ENCODE assay signal across 18 cellular contexts in genomic region chr12:49560695-49561094, GRCh38. TPM values are rescaled to one million over a fixed set of nuclear protein-coding genes. Genes with fewer than 3 reads are reported as not detected.
DNase-seq lines count a peak whose midpoint lies in the region; ATAC-seq and TF ChIP-seq lines count a peak whose summit lies in the region.
"Had no signal": no experiment of that assay in that cellular context is flagged by ENCODE, and none has a peak within 500 bp of the region (broad histone marks: within the 10 kb centered on the region; RNA-seq: fewer than 3 reads in every experiment).

No MANE protein-coding gene starts in this region.

- peaks cover 44% of the 10 kb centered on the region for H3K4me1 Mint-ChIP-seq in activated CD8-positive, alpha-beta memory T cell treated with anti-CD3 and anti-CD28 coated beads, Interleukin-2, amount 10 ng/mL, durations not matched to agents 7 days and 5 days
- H3K4me1 Mint-ChIP-seq in activated CD8-positive, alpha-beta T cell treated with anti-CD3 and anti-CD28 coated beads for 36 hours (ENCODE audit: low read depth) = peaks cover 41% of the 10 kb centered on the region
- peaks cover 11 to 26% of the 10 kb centered on the region in 2 donors for H3K4me1 Mint-ChIP-seq in effector memory CD8-positive, alpha-beta T cell (ENCODE audit: low read depth in 2 of 2)
- peaks cover 12 to 25% of the 10 kb centered on the region in 2 donors for H3K4me1 Mint-ChIP-seq in stimulated activated naive B cell treated with anti-CD40 and anti-IgM and Interleukin-4, amounts not matched to agents 10 μg/mL and 1 μg/mL and 100 μg/mL, for 72 hours
- H3K4me1 Mint-ChIP-seq in osteocyte (ENCODE audit: unreplicated experiment) = peaks cover 2% of the 10 kb centered on the region

- TF ChIP-seq EP300 in esophagus muscularis mucosa (IDR thresholded peaks at IDR 0.05) = no peak

- no peaks in the 10 kb centered on the region for H3K9me3 Mint-ChIP-seq in activated CD8-positive, alpha-beta memory T cell treated with anti-CD3 and anti-CD28 coated beads, Interleukin-2, amount 10 ng/mL, durations not matched to agents 7 days and 5 days (ENCODE audit: low read depth)
- H3K9me3 Mint-ChIP-seq in activated CD8-positive, alpha-beta T cell treated with anti-CD3 and anti-CD28 coated beads for 36 hours = no peaks in the 10 kb centered on the region
- no peaks in the 10 kb centered on the region for H3K9me3 Mint-ChIP-seq in effector memory CD8-positive, alpha-beta T cell
- no peaks in the 10 kb centered on the region for H3K9me3 Mint-ChIP-seq in stimulated activated naive B cell treated with anti-CD40 and anti-IgM and Interleukin-4, amounts not matched to agents 10 μg/mL and 1 μg/mL and 100 μg/mL, for 72 hours
- H3K9me3 Mint-ChIP-seq in osteocyte (ENCODE audit: unreplicated experiment) = no peaks in the 10 kb centered on the region
- H3K9me3 Mint-ChIP-seq: CD4-positive, CD25-positive, alpha-beta regulatory T cell had no signal

- H3K27ac Mint-ChIP-seq in activated CD8-positive, alpha-beta memory T cell treated with anti-CD3 and anti-CD28 coated beads, Interleukin-2, amount 10 ng/mL, durations not matched to agents 7 days and 5 days = peak overlapping the region; percentile 4
- peak overlapping the region; percentile 70 for H3K27ac Mint-ChIP-seq in activated CD8-positive, alpha-beta T cell treated with anti-CD3 and anti-CD28 coated beads for 36 hours
- peak overlapping the region; percentile 13 to 57 for H3K27ac Mint-ChIP-seq in effector memory CD8-positive, alpha-beta T cell
- peak overlapping the region; percentile 47 for H3K27ac Mint-ChIP-seq in stimulated activated naive B cell treated with anti-CD40 and anti-IgM and Interleukin-4, amounts not matched to agents 10 μg/mL and 1 μg/mL and 100 μg/mL, for 72 hours
- H3K27ac Mint-ChIP-seq in osteocyte (ENCODE audit: unreplicated experiment) = no peak overlapping the region

- H3K4me3 ChIP-seq in esophagus muscularis mucosa = no peak overlapping the region
- H3K4me3 ChIP-seq: Peyer's patch had no signal

- no peak for DNase-seq in activated CD8-positive, alpha-beta memory T cell treated with anti-CD3 and anti-CD28 coated beads, Interleukin-2, amount 10 ng/mL, durations not matched to agents 7 days and 5 days
- DNase-seq in activated CD8-positive, alpha-beta memory T cell treated with anti-CD3 and anti-CD28 coated beads, Interleukin-2, amount 50 U/mL, for 48 hours = no peak
- peak; percentile 57 for DNase-seq in activated CD8-positive, alpha-beta T cell treated with anti-CD3 and anti-CD28 coated beads for 36 hours
- no peak for DNase-seq in effector memory CD8-positive, alpha-beta T cell
- DNase-seq in stimulated activated naive B cell treated with anti-CD40 and anti-IgM and Interleukin-4, amounts not matched to agents 10 μg/mL and 1 μg/mL and 100 μg/mL, for 72 hours = no peak
- DNase-seq in esophagus muscularis mucosa (ENCODE audit: extremely low spot score) = no peak
- no peak for DNase-seq in HuH-7 (ENCODE audit: low spot score)
- DNase-seq in osteocyte (ENCODE audit: extremely low spot score, unreplicated experiment) = no peak
- DNase-seq: BE2C; Caco-2; CD4-positive, CD25-positive, alpha-beta regulatory T cell; GF-D8; GOT3; MM.1S; NCI-H1105; NCI-H1694; NK-92 treated with Interleukin-12 subunit alpha and Interleukin-12 subunit beta, amount 100 ng/mL, for 24 hours; Peyer's patch had no signal

- peaks cover under 1 to 7% (median 2%) of the 10 kb centered on the region in 4 donors for H3K4me1 ChIP-seq in esophagus muscularis mucosa
- H3K4me1 ChIP-seq: BE2C, Caco-2, Peyer's patch had no signal

- H3K36me3 ChIP-seq in esophagus muscularis mucosa = peaks cover 74 to 100% (median 94%) of the 10 kb centered on the region in 4 donors

- no peaks in the 10 kb centered on the region for H3K9me3 ChIP-seq in esophagus muscularis mucosa
- H3K9me3 ChIP-seq: BE2C, Caco-2, Peyer's patch had no signal

- POLR2A ChIA-PET in activated CD8-positive, alpha-beta T cell treated with anti-CD3 and anti-CD28 coated beads for 36 hours (lab: Charles Lee) = interaction anchor here (1.1 to 3.4 kb wide), 4 partner anchors 10 to 59 kb away, joined by 3 to 17 read pairs (median 5); partner anchors contain the start of gene KCNH3

- H3K27me3 Mint-ChIP-seq in activated CD8-positive, alpha-beta memory T cell treated with anti-CD3 and anti-CD28 coated beads, Interleukin-2, amount 10 ng/mL, durations not matched to agents 7 days and 5 days = no peaks in the 10 kb centered on the region
- no peaks in the 10 kb centered on the region for H3K27me3 Mint-ChIP-seq in activated CD8-positive, alpha-beta T cell treated with anti-CD3 and anti-CD28 coated beads for 36 hours
- no peaks in the 10 kb centered on the region for H3K27me3 Mint-ChIP-seq in effector memory CD8-positive, alpha-beta T cell
- no peaks in the 10 kb centered on the region for H3K27me3 Mint-ChIP-seq in stimulated activated naive B cell treated with anti-CD40 and anti-IgM and Interleukin-4, amounts not matched to agents 10 μg/mL and 1 μg/mL and 100 μg/mL, for 72 hours
- no peaks in the 10 kb centered on the region for H3K27me3 Mint-ChIP-seq in osteocyte (ENCODE audit: unreplicated experiment)
- H3K27me3 Mint-ChIP-seq: CD4-positive, CD25-positive, alpha-beta regulatory T cell had no signal

- ATAC-seq in activated CD8-positive, alpha-beta memory T cell treated with anti-CD3 and anti-CD28 coated beads, Interleukin-2, amount 10 ng/mL, durations not matched to agents 7 days and 5 days = no peak
- ATAC-seq in activated CD8-positive, alpha-beta T cell treated with anti-CD3 and anti-CD28 coated beads for 36 hours = peak; percentile 60
- no peak for ATAC-seq in effector memory CD8-positive, alpha-beta T cell (replicated peaks)
- no peak for ATAC-seq in stimulated activated naive B cell treated with anti-CD40 and anti-IgM and Interleukin-4, amounts not matched to agents 10 μg/mL and 1 μg/mL and 100 μg/mL, for 72 hours (replicated peaks)

- 86% methylated on average over 7 of the region's 7 CpGs for WGBS in esophagus muscularis mucosa

- no peak overlapping the region for H3K4me3 Mint-ChIP-seq in activated CD8-positive, alpha-beta memory T cell treated with anti-CD3 and anti-CD28 coated beads, Interleukin-2, amount 10 ng/mL, durations not matched to agents 7 days and 5 days
- H3K4me3 Mint-ChIP-seq in activated CD8-positive, alpha-beta T cell treated with anti-CD3 and anti-CD28 coated beads for 36 hours = no peak overlapping the region
- no peak overlapping the region for H3K4me3 Mint-ChIP-seq in effector memory CD8-positive, alpha-beta T cell
- no peak overlapping the region for H3K4me3 Mint-ChIP-seq in stimulated activated naive B cell treated with anti-CD40 and anti-IgM and Interleukin-4, amounts not matched to agents 10 μg/mL and 1 μg/mL and 100 μg/mL, for 72 hours
- H3K4me3 Mint-ChIP-seq in osteocyte (ENCODE audit: unreplicated experiment) = no peak overlapping the region
- H3K4me3 Mint-ChIP-seq: CD4-positive, CD25-positive, alpha-beta regulatory T cell had no signal

- peaks cover 33% of the 10 kb centered on the region for H3K36me3 Mint-ChIP-seq in activated CD8-positive, alpha-beta memory T cell treated with anti-CD3 and anti-CD28 coated beads, Interleukin-2, amount 10 ng/mL, durations not matched to agents 7 days and 5 days
- H3K36me3 Mint-ChIP-seq in activated CD8-positive, alpha-beta T cell treated with anti-CD3 and anti-CD28 coated beads for 36 hours (ENCODE audit: low read depth) = peaks cover 38% of the 10 kb centered on the region
- peaks cover 49% of the 10 kb centered on the region for H3K36me3 Mint-ChIP-seq in effector memory CD8-positive, alpha-beta T cell (ENCODE audit: insufficient read depth)
- peaks cover 58 to 68% of the 10 kb centered on the region in 2 donors for H3K36me3 Mint-ChIP-seq in stimulated activated naive B cell treated with anti-CD40 and anti-IgM and Interleukin-4, amounts not matched to agents 10 μg/mL and 1 μg/mL and 100 μg/mL, for 72 hours
- H3K36me3 Mint-ChIP-seq in osteocyte (ENCODE audit: unreplicated experiment) = peaks cover 39% of the 10 kb centered on the region

- TF ChIP-seq CTCF in activated CD8-positive, alpha-beta T cell treated with anti-CD3 and anti-CD28 coated beads for 36 hours (IDR thresholded peaks at IDR 0.05) = no peak
- no peak for TF ChIP-seq CTCF in esophagus muscularis mucosa (IDR thresholded peaks at IDR 0.05)
- no peak for TF ChIP-seq CTCF in osteocyte (IDR thresholded peaks at IDR 0.05)

- intact Hi-C loops in activated CD8-positive, alpha-beta T cell treated with anti-CD3 and anti-CD28 coated beads for 36 hours (cut with micrococcal nuclease) = no loop called here
- intact Hi-C loops in esophagus muscularis mucosa (cut with DNase I) = no loop called here

- H3K27me3 ChIP-seq in esophagus muscularis mucosa = no peaks in the 10 kb centered on the region
- H3K27me3 ChIP-seq: BE2C, Peyer's patch had no signal

- no peak overlapping the region for H3K27ac ChIP-seq in esophagus muscularis mucosa (replicated peaks in 1 of 4)
- H3K27ac ChIP-seq: Peyer's patch had no signal

- no peak for TF ChIP-seq POLR2A in esophagus muscularis mucosa (IDR thresholded peaks at IDR 0.05; ENCODE audit: low read depth)

- CTCF ChIA-PET in activated CD8-positive, alpha-beta memory T cell treated with anti-CD3 and anti-CD28 coated beads, Interleukin-2, amount 10 ng/mL, durations not matched to agents 7 days and 5 days (lab: Charles Lee) = interaction anchor here (0.7 to 8.2 kb wide), 5 partner anchors 7 to 201 kb away, joined by 3 to 56 read pairs (median 3); no protein-coding TSS in a partner anchor
- CTCF ChIA-PET in activated CD8-positive, alpha-beta T cell treated with anti-CD3 and anti-CD28 coated beads for 36 hours (lab: Charles Lee) = interaction anchor here (0.8 to 3.2 kb wide), 6 partner anchors 8 to 75 kb away, joined by 3 to 17 read pairs (median 4); no protein-coding TSS in a partner anchor

RNA-seq across cellular contexts. Expression of gene MCRS1, which starts 7.2 kb away (rescaled TPM):
- 10 to 100 TPM; 70.1 to 72.1 TPM for total RNA-seq in activated CD8-positive, alpha-beta memory T cell treated with anti-CD3 and anti-CD28 coated beads, Interleukin-2, amount 10 ng/mL, durations not matched to agents 7 days and 5 days
- 10 to 100 TPM; 57.1 to 61.1 TPM for total RNA-seq in activated CD8-positive, alpha-beta T cell treated with anti-CD3 and anti-CD28 coated beads for 36 hours
- total RNA-seq in esophagus muscularis mucosa = 10 to 100 TPM; 43.7 to 71.9 (median 56.4) TPM
- total RNA-seq in osteocyte = 61.6 and 69.3 TPM in 2 replicates

RNA-seq across cellular contexts. Expression of gene KCNH3, which starts 21.9 kb away (rescaled TPM):
- 1 to 10 TPM; 1.1 to 1.2 TPM for total RNA-seq in activated CD8-positive, alpha-beta memory T cell treated with anti-CD3 and anti-CD28 coated beads, Interleukin-2, amount 10 ng/mL, durations not matched to agents 7 days and 5 days
- total RNA-seq in activated CD8-positive, alpha-beta T cell treated with anti-CD3 and anti-CD28 coated beads for 36 hours = 1 to 10 TPM; 8.0 to 9.1 TPM
- under 1 TPM in 3 of 4 donors, not detected in 1; 0.34 to 0.66 (median 0.65) TPM for total RNA-seq in esophagus muscularis mucosa
- total RNA-seq in osteocyte = 0.35 TPM in 1 of 2 replicates, not detected in the other

RNA-seq across cellular contexts. Expression of gene FAM186B, which starts 44.7 kb away (rescaled TPM):
- not detected for total RNA-seq in activated CD8-positive, alpha-beta memory T cell treated with anti-CD3 and anti-CD28 coated beads, Interleukin-2, amount 10 ng/mL, durations not matched to agents 7 days and 5 days
- total RNA-seq in activated CD8-positive, alpha-beta T cell treated with anti-CD3 and anti-CD28 coated beads for 36 hours = not detected
- total RNA-seq in esophagus muscularis mucosa = under 1 TPM; under 0.01 to 0.46 (median 0.21) TPM
- 0.30 and 0.50 TPM in 2 replicates for total RNA-seq in osteocyte
- total RNA-seq: CD4-positive, CD25-positive, alpha-beta regulatory T cell had no signal
